ENCODE assay signal across 8 cellular contexts in the genomic region with DNA sequence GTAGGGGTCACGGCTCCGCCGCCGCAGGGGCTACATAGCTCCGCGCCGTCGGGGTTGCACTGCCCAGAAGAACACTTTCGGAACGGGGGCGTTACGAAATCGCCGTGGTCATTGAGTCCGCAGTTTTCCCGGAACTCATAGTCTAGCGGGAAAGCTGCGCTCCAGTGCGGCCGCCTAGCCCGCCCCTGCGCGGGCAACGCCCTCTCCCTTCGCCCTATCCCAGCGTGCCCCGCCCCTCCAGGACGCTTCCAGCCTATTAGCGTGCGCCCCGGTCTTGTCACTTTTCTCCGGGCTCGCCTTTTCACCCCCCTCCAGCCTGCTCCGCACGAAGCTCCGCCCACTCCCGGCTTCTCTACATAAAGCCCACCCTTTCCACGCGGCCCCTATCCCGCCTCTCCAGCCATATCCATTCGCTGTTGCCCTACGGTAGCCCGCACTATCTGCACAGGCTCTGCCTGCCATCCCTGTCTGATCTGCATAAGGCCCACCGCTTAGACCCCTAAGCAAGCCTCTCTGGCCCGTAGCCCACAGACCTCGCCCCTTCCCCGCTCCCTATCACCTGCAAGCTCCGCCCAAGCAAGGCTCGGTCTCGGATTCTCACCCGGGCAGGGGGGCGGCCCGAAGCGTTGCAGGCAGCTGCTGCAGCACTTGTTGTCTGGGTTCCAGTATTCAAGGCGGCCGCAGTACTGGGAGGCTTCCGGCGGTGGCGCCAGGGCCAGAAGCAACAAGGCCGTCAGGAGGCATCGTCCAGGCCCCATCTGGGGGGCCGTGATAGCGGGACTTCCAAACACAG. TPM values are rescaled to one million over a fixed set of nuclear protein-coding genes. Genes with fewer than 3 reads are reported as not detected.
DNase-seq lines count a peak whose midpoint lies in the region; ATAC-seq, FAIRE-seq and TF ChIP-seq lines count a peak whose summit lies in the region.

No MANE protein-coding gene starts in this region.

- POLR2A ChIA-PET in T-cell (lab: Charles Lee): interaction anchor here in 1 of 2 donors (0.8 kb wide), 1 partner anchor 10 kb away, joined by 3 read pairs; no protein-coding TSS in a partner anchor

- peak; percentile 99 for DNase-seq in GM12892 (ENCODE audit: insufficient read length)
- DNase-seq in NCI-H146 (lab: John Stamatoyannopoulos, UW): peak; percentile 99
- DNase-seq in T-cell: peak; percentile 85 to 98 (median 94)
- DNase-seq in amniotic epithelial cell (ENCODE audit: low read depth): peak; percentile 95
- peak; percentile 99 for DNase-seq in left ventricle myocardium superior
- peak; percentile 86 for DNase-seq in pulmonary artery endothelial cell (ENCODE audit: low read depth, low spot score)
- peak; percentile 98 for DNase-seq in uterus

- no peak for TF ChIP-seq CTCF in uterus (IDR thresholded peaks at IDR 0.05)

- intact Hi-C loops in left ventricle myocardium superior (cut with micrococcal nuclease): no loop called here
- intact Hi-C loops in uterus (cut with DNase I; ENCODE audit: low total_unique reads): no loop called here

- ATAC-seq in HG02852 (IDR thresholded peaks at IDR 0.05; ENCODE audit: unreplicated experiment) (peak; percentile 56), T-cell (replicated peaks in 1 of 4) (peak; percentile 66 to 71 (median 66)), left ventricle myocardium superior (peak; percentile 84)

- H3K27me3 ChIP-seq in uterus: no peaks in the 10 kb centered on the region

- TF ChIP-seq POLR2A in GM12892 (IDR thresholded peaks at IDR 0.05; ENCODE audit: low read depth, low read length) (peak; percentile 72; the same call in 1 of the 2 replicates), uterus (IDR thresholded peaks at IDR 0.05) (peak; percentile 12 to 22)

- peak overlapping the region; percentile 93 to 94 for H3K27ac Mint-ChIP-seq in T-cell

- H3K9me3 ChIP-seq in uterus: no peaks in the 10 kb centered on the region

- H3K36me3 ChIP-seq in uterus: no peaks in the 10 kb centered on the region

- H3K4me3 ChIP-seq in uterus: peak overlapping the region; percentile 60 to 62

- peaks cover 0 to 10% of the 10 kb centered on the region in 2 donors for H3K4me1 ChIP-seq in uterus

- no peaks in the 10 kb centered on the region for H3K27me3 Mint-ChIP-seq in T-cell

- H3K4me3 Mint-ChIP-seq in T-cell: peak overlapping the region; percentile 87 to 97 (median 92)

- H3K9me3 Mint-ChIP-seq in T-cell: no peaks in the 10 kb centered on the region

- CTCF ChIA-PET in T-cell (lab: Charles Lee): interaction anchor here in 1 of 2 donors (0.6 to 1.0 kb wide), 3 partner anchors 9 to 262 kb away, joined by 3 to 4 read pairs (median 3); no protein-coding TSS in a partner anchor

- peaks cover 15% of the 10 kb centered on the region for H3K36me3 Mint-ChIP-seq in T-cell

- peak; percentile 96 for FAIRE-seq in GM12892 (lab: Jason Lieb, UNC)

- peak overlapping the region; percentile 56 to 82 for H3K27ac ChIP-seq in uterus

- peaks cover 52 to 66% (median 64%) of the 10 kb centered on the region in 3 donors for H3K4me1 Mint-ChIP-seq in T-cell

RNA-seq across cellular contexts. Expression of a gene that starts 1.6 kb away (rescaled TPM):
- polyA plus RNA-seq in GM12892 (2012; ENCODE audit: missing spikeins): 17.3 TPM
- total RNA-seq in T-cell (100 to 1,000 TPM in 2 of 5 donors, 10 to 100 TPM in 3; 54.7 to 123 (median 98.1) TPM), left ventricle myocardium superior (3.2 TPM), pulmonary artery endothelial cell (1.2 and 1.8 TPM in 2 replicates), uterus (1 to 10 TPM in 3 of 4 donors, under 1 TPM in 1; 0.77 to 5.3 (median 2.2) TPM)

RNA-seq across cellular contexts. Expression of a gene that starts 4.6 kb away (rescaled TPM):
- polyA plus RNA-seq in GM12892 (2012; ENCODE audit: missing spikeins): 10.4 TPM
- total RNA-seq in T-cell (10 to 100 TPM; 40.2 to 74.1 (median 49.3) TPM), left ventricle myocardium superior (18.4 TPM), pulmonary artery endothelial cell (2.0 and 3.9 TPM in 2 replicates), uterus (100 to 1,000 TPM in 1 of 4 donors, 10 to 100 TPM in 2, 1 to 10 TPM in 1; 6.5 to 116 (median 19.5) TPM)

RNA-seq across cellular contexts. Expression of a gene that starts 4.8 kb away (rescaled TPM):
- polyA plus RNA-seq in GM12892 (2012; ENCODE audit: missing spikeins): 41.4 TPM
- total RNA-seq in T-cell (10 to 100 TPM; 21.2 to 33.5 (median 24.5) TPM), left ventricle myocardium superior (41.3 TPM), pulmonary artery endothelial cell (16.3 and 17.7 TPM in 2 replicates), uterus (10 to 100 TPM in 3 of 4 donors, 1 to 10 TPM in 1; 5.3 to 37.3 (median 18.8) TPM)

RNA-seq across cellular contexts. Expression of a gene that starts 7.8 kb away (rescaled TPM):
- polyA plus RNA-seq in GM12892 (2012; ENCODE audit: missing spikeins): 9.0 TPM
- total RNA-seq in T-cell: 10 to 100 TPM; 11.8 to 23.6 (median 22.8) TPM
- 8.3 TPM for total RNA-seq in left ventricle myocardium superior
- 5.5 and 7.2 TPM in 2 replicates for total RNA-seq in pulmonary artery endothelial cell
- 10 to 100 TPM in 3 of 4 donors, 1 to 10 TPM in 1; 6.8 to 31.6 (median 16.9) TPM for total RNA-seq in uterus

RNA-seq across cellular contexts. Expression of a gene that starts 16.2 kb away (rescaled TPM):
- polyA plus RNA-seq in GM12892 (2012; ENCODE audit: missing spikeins): not detected
- under 1 TPM in 3 of 5 donors, not detected in 2; 0.44 to 0.69 (median 0.51) TPM for total RNA-seq in T-cell
- total RNA-seq in left ventricle myocardium superior: 676 TPM
- total RNA-seq in pulmonary artery endothelial cell: 0.20 and 0.67 TPM in 2 replicates
- total RNA-seq in uterus: 100 to 1,000 TPM in 3 of 4 donors, 10 to 100 TPM in 1; 24.5 to 217 (median 134) TPM

Comparison
In these comparisons a context has a peak if more than half of its experiments do, and no peak if none do; other contexts are left out.
1. Peak in every context shown above with its lines: DNase-seq, ATAC-seq, H3K4me3 ChIP-seq and H3K27ac ChIP-seq.
2. RNA of a gene that starts 1.6 kb away (total RNA-seq): 54.7 to 123 TPM in T-cell; 0.77 to 5.3 TPM in uterus, 3.2 TPM in left ventricle myocardium superior (single experiment) and 1.2 to 1.8 TPM in pulmonary artery endothelial cell; every median in the first group is over 4 times any median in the second.